In the genomic region with DNA sequence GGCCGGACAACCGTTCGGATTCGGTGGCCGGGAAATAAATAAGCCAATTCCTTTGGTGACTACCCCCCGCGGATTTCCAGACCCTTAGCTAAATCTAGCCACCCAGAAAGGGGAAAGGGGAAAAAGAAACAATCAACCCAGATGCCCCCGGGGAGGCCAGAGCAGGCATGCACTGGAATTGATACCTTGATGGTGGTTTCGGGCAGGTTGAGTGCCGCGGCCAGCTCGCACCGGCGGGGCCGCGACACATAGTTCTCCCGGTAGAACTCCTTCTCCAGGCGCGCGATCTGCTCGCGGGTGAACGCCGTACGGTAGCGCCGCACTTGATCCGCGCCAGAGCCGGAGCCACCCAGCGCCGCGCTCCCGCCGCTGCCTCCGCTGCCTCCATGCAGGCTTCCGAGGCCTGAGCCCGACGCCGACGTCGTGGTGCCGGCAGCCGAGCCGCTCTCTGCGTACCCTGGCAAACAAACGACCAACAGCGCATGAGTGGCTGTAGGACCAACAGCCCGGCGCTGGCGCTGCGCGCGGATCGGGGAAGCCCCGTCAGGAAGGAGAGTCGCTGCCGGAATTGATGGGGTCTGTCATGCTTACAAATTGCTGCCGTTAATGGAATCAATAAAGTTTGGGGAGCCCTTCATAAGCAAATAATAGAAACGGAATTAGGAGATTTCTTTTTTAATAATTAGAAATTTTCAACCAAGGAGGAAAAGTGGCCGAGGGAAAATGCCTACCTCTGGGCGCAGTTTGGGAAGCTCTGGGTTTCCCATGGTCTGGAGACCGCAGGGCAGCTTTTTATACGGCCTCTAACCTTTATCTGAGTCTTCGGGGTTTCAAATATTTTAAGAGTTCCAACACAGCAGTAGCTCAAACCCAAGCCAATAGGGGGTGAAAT, we compare ENCODE assay signal across 13 cellular contexts. TPM values are rescaled to one million over a fixed set of nuclear protein-coding genes. Genes with fewer than 3 reads are reported as not detected.
A peak's percentile ranks its signal among the peaks of the same experiment; 100 is the strongest.
DNase-seq lines count a peak whose midpoint lies in the region; TF ChIP-seq lines count a peak whose summit lies in the region.
"Had no signal": no experiment of that assay in that cellular context is flagged by ENCODE, and none has a peak within 500 bp of the region (broad histone marks: within the 10 kb centered on the region; RNA-seq: fewer than 3 reads in every experiment).

No MANE protein-coding gene starts in this region.

- no peak overlapping the region for H3K18ac ChIP-seq in H9 (ENCODE audit: insufficient read length, low read depth, low read length)

- H2AFZ ChIP-seq in H9 (ENCODE audit: low read length): no peak overlapping the region
- no peak overlapping the region for H2AFZ ChIP-seq in neural progenitor cell (replicated peaks)

- H3K4me3 ChIP-seq in CD8-positive, alpha-beta memory T cell (ENCODE audit: low read length): no peak overlapping the region
- no peak overlapping the region for H3K4me3 ChIP-seq in colonic mucosa
- H3K4me3 ChIP-seq in neural progenitor cell: no peak overlapping the region
- H3K4me3 ChIP-seq: GM12878, thoracic aorta had no signal

- H3K27me3 Mint-ChIP-seq in CD8-positive, alpha-beta memory T cell: peaks cover 79 to 83% of the 10 kb centered on the region in 2 donors
- H3K27me3 Mint-ChIP-seq in H9 (ENCODE audit: low read depth): peaks cover 96% of the 10 kb centered on the region
- peaks cover 84% of the 10 kb centered on the region for H3K27me3 Mint-ChIP-seq in neural progenitor cell (ENCODE audit: insufficient read depth, low read depth)

- POLR2A ChIA-PET in CD8-positive, alpha-beta memory T cell (lab: Charles Lee): no interaction called here

- H2BK15ac ChIP-seq in H9 (ENCODE audit: low read depth, low read length): no peak overlapping the region

- peaks cover 7% of the 10 kb centered on the region for H3K23me2 ChIP-seq in H9 (ENCODE audit: insufficient read length, low read depth, low read length, poor library complexity, severe bottlenecking)

- H2BK5ac ChIP-seq in H9 (ENCODE audit: insufficient read length, low read length): no peak overlapping the region

- no peak overlapping the region for H3K4ac ChIP-seq in H9 (ENCODE audit: low read depth, low read length)

- H3K27ac ChIP-seq in CD8-positive, alpha-beta memory T cell (ENCODE audit: low read depth, low read length): no peak overlapping the region
- H3K27ac ChIP-seq in H9 (ENCODE audit: insufficient read length, low read depth, low read length): no peak overlapping the region
- H3K27ac ChIP-seq in colonic mucosa: no peak overlapping the region
- H3K27ac ChIP-seq in neural progenitor cell: no peak overlapping the region

- no peak overlapping the region for H3K4me2 ChIP-seq in H9 (ENCODE audit: insufficient read depth, insufficient read length, low read length)
- H3K4me2 ChIP-seq in neural progenitor cell: peak overlapping the region; percentile 15

- H2BK12ac ChIP-seq in H9 (ENCODE audit: insufficient read length, low read depth, low read length): no peak overlapping the region

- H3K9ac ChIP-seq in H9 (ENCODE audit: extremely low read depth, insufficient read length, low read length) (no peak overlapping the region), colonic mucosa (ENCODE audit: low read depth in 2 of 2, low read length in 2 of 2) (no peak overlapping the region), neural progenitor cell (no peak overlapping the region)

- H3K9me3 Mint-ChIP-seq in CD8-positive, alpha-beta memory T cell: peaks cover 12 to 69% (median 64%) of the 10 kb centered on the region in 5 donors
- H3K9me3 Mint-ChIP-seq in H9 (peaks cover 5 to 9% of the 10 kb centered on the region in 2 experiments; a peak in 4 of 5 replicates), neural progenitor cell (no peaks in the 10 kb centered on the region)

- CTCF ChIA-PET in CD8-positive, alpha-beta memory T cell (lab: Charles Lee): interaction anchor here (1.2 to 2.0 kb wide), 3 partner anchors 16 to 1067 kb away, joined by 4 to 5 read pairs (median 4); no protein-coding TSS in a partner anchor

- H2AK5ac ChIP-seq in H9 (ENCODE audit: insufficient read length, low read length): no peak overlapping the region

- H3K14ac ChIP-seq in H9 (ENCODE audit: insufficient read depth, low read length): no peak overlapping the region

- H3K79me2 ChIP-seq in H9 (ENCODE audit: insufficient read depth, low read length) (no peaks in the 10 kb centered on the region), neural progenitor cell (ENCODE audit: low read depth) (no peaks in the 10 kb centered on the region)

- peaks cover 20% of the 10 kb centered on the region for H3F3A ChIP-seq in neural progenitor cell (ENCODE audit: low read depth)

- H3K27me3 ChIP-seq in CD8-positive, alpha-beta memory T cell (ENCODE audit: insufficient read depth, low read length, poor library complexity, severe bottlenecking): peaks cover 88% of the 10 kb centered on the region
- peaks cover 88% of the 10 kb centered on the region for H3K27me3 ChIP-seq in H9 (ENCODE audit: insufficient read depth, low read length)
- peaks cover 95% of the 10 kb centered on the region for H3K27me3 ChIP-seq in colonic mucosa
- peaks cover 100% of the 10 kb centered on the region for H3K27me3 ChIP-seq in neural progenitor cell

- no peak overlapping the region for H4K8ac ChIP-seq in H9 (replicated peaks; ENCODE audit: insufficient read length, low read depth, low read length)

- H3K23ac ChIP-seq in H9 (ENCODE audit: insufficient read length, low read depth, low read length): no peak overlapping the region

- H3K79me1 ChIP-seq in H9 (ENCODE audit: insufficient read depth, low read depth, low read length, poor library complexity, severe bottlenecking): no peaks in the 10 kb centered on the region

- H3K4me3 Mint-ChIP-seq in CD8-positive, alpha-beta memory T cell: peak overlapping the region in 6 of 7 donors; percentile 24 to 74 (median 62)
- H3K4me3 Mint-ChIP-seq in H9 (peak overlapping the region in 1 of 2 experiments; percentile 35; a peak in 1 of 5 replicates), neural progenitor cell (no peak overlapping the region)

- H4K91ac ChIP-seq in H9 (ENCODE audit: insufficient read length, low read depth, low read length): no peak overlapping the region

- DNase-seq in CD8-positive, alpha-beta memory T cell: no peak
- DNase-seq in H9 (peak; percentile 62), colonic mucosa (peak; percentile 21), neural progenitor cell (ENCODE audit: low spot score) (peak; percentile 82), RPMI8226 (no peak), epidermal melanocyte (ENCODE audit: insufficient read length, low spot score) (no peak)
- no peak for DNase-seq in activated CD4-positive, CD25-positive, alpha-beta regulatory T cell treated with anti-CD3 and anti-CD28 coated beads, Interleukin-2, amount 50 U/mL, for 72 hours
- DNase-seq: NCI-H1092, NCI-H2227 treated with DMSO at 0.1 percent for 48 hours had no signal

- peak overlapping the region in 7 of 8 donors; percentile 43 to 95 (median 65) for H3K27ac Mint-ChIP-seq in CD8-positive, alpha-beta memory T cell
- H3K27ac Mint-ChIP-seq in H9 (no peak overlapping the region), neural progenitor cell (no peak overlapping the region)

- H4K5ac ChIP-seq in H9 (ENCODE audit: insufficient read length, low read depth, low read length): no peak overlapping the region

- no peak overlapping the region for H2BK120ac ChIP-seq in H9 (ENCODE audit: low read depth, low read length, poor library complexity, severe bottlenecking)

- no peaks in the 10 kb centered on the region for H3K36me3 ChIP-seq in CD8-positive, alpha-beta memory T cell (ENCODE audit: insufficient read depth, low read length)
- H3K36me3 ChIP-seq in colonic mucosa (no peaks in the 10 kb centered on the region), neural progenitor cell (no peaks in the 10 kb centered on the region)
- H3K36me3 ChIP-seq: thoracic aorta had no signal

- peaks cover 21% of the 10 kb centered on the region for H3K9me3 ChIP-seq in CD8-positive, alpha-beta memory T cell (ENCODE audit: low read length)
- no peaks in the 10 kb centered on the region for H3K9me3 ChIP-seq in H9 (ENCODE audit: control insufficient read depth, low read depth, low read length)
- H3K9me3 ChIP-seq in colonic mucosa: no peaks in the 10 kb centered on the region
- H3K9me3 ChIP-seq in neural progenitor cell (ENCODE audit: low read depth): no peaks in the 10 kb centered on the region
- H3K9me3 ChIP-seq: thoracic aorta had no signal

- intact Hi-C loops in colonic mucosa (cut with DNase I): no loop called here

- WGBS in H9 (ENCODE audit: extremely low coverage, insufficient read length, low lambda C conversion rate): no CpG with 5 or more reads among the region's 65 CpGs

- peaks cover 0 to 8% (median 4%) of the 10 kb centered on the region in 3 donors for H3K36me3 Mint-ChIP-seq in CD8-positive, alpha-beta memory T cell
- H3K36me3 Mint-ChIP-seq in H9 (ENCODE audit: insufficient read depth in 1 of 3, low read depth in 3 of 3) (no peaks in the 10 kb centered on the region), neural progenitor cell (no peaks in the 10 kb centered on the region)

- no peaks in the 10 kb centered on the region for H4K20me1 ChIP-seq in H9 (ENCODE audit: control insufficient read depth, insufficient read depth, insufficient read length)
- peaks cover 84% of the 10 kb centered on the region for H4K20me1 ChIP-seq in neural progenitor cell (ENCODE audit: low read depth)

- H3T11ph ChIP-seq in H9 (ENCODE audit: low read length): no peak overlapping the region

- H3K4me1 ChIP-seq in CD8-positive, alpha-beta memory T cell (ENCODE audit: insufficient read depth, low read length): peaks cover 6% of the 10 kb centered on the region
- H3K4me1 ChIP-seq in H9 (ENCODE audit: insufficient read depth, low read length) (no peaks in the 10 kb centered on the region), colonic mucosa (peaks cover 7% of the 10 kb centered on the region), neural progenitor cell (peaks cover 7% of the 10 kb centered on the region)

- TF ChIP-seq CTCF in H9 (conservative IDR thresholded peaks at IDR 0.05) (no peak), colonic mucosa (IDR thresholded peaks at IDR 0.05) (no peak), neural progenitor cell (IDR thresholded peaks at IDR 0.05) (no peak)

- no peak overlapping the region for H2BK20ac ChIP-seq in H9 (ENCODE audit: low read depth, low read length, poor library complexity, severe bottlenecking)

- H3K4me1 Mint-ChIP-seq in CD8-positive, alpha-beta memory T cell: peaks cover 11 to 14% (median 11%) of the 10 kb centered on the region in 3 donors
- H3K4me1 Mint-ChIP-seq in H9: peaks cover 20 to 46% of the 10 kb centered on the region in 2 experiments
- peaks cover 17% of the 10 kb centered on the region for H3K4me1 Mint-ChIP-seq in neural progenitor cell

- H3K56ac ChIP-seq in H9 (ENCODE audit: insufficient read length, low read depth, low read length): no peak overlapping the region

RNA-seq across cellular contexts. Expression of a gene that starts 1.5 kb away (rescaled TPM):
- not detected for total RNA-seq in CD8-positive, alpha-beta memory T cell
- not detected for polyA plus RNA-seq in CD8-positive, alpha-beta memory T cell
- total RNA-seq in H9 (2021): not detected in 2 replicates
- not detected for total RNA-seq in colonic mucosa
- not detected in 2 replicates for total RNA-seq in neural progenitor cell (ENCODE audit: low replicate concordance)
- total RNA-seq: GM12878, mesenteric fat pad, thoracic aorta had no signal
- polyA plus RNA-seq: GM12878 had no signal

RNA-seq across cellular contexts. Expression of a gene that starts 10.3 kb away (rescaled TPM):
- not detected for total RNA-seq in CD8-positive, alpha-beta memory T cell
- polyA plus RNA-seq in CD8-positive, alpha-beta memory T cell: not detected
- total RNA-seq in H9 (2021): not detected in 2 replicates
- total RNA-seq in colonic mucosa: under 1 TPM; 0.32 to 0.77 TPM
- not detected in 2 replicates for total RNA-seq in neural progenitor cell (ENCODE audit: low replicate concordance)
- total RNA-seq: GM12878, thoracic aorta had no signal
- polyA plus RNA-seq: GM12878 had no signal

RNA-seq across cellular contexts. Expression of a gene that starts 17.4 kb away (rescaled TPM):
- not detected for total RNA-seq in CD8-positive, alpha-beta memory T cell
- polyA plus RNA-seq in CD8-positive, alpha-beta memory T cell: not detected
- total RNA-seq in H9 (2021) (not detected in 2 replicates), colonic mucosa (not detected), neural progenitor cell (ENCODE audit: low replicate concordance) (not detected in 2 replicates)
- total RNA-seq: GM12878, mesenteric fat pad, thoracic aorta had no signal
- polyA plus RNA-seq: GM12878 had no signal

RNA-seq across cellular contexts. Expression of a gene that starts 24.8 kb away (rescaled TPM):
- total RNA-seq in CD8-positive, alpha-beta memory T cell: not detected
- not detected for polyA plus RNA-seq in CD8-positive, alpha-beta memory T cell
- total RNA-seq in H9 (2021): not detected in 2 replicates
- total RNA-seq in colonic mucosa: 1 to 10 TPM in 1 of 2 donors, under 1 TPM in 1; 0.25 to 1.6 TPM
- not detected in 2 replicates for total RNA-seq in neural progenitor cell (ENCODE audit: low replicate concordance)
- total RNA-seq: GM12878, HT-29, thoracic aorta had no signal
- polyA plus RNA-seq: GM12878 had no signal

RNA-seq across cellular contexts. Expression of a gene that starts 34.3 kb away (rescaled TPM):
- not detected for total RNA-seq in CD8-positive, alpha-beta memory T cell
- not detected for polyA plus RNA-seq in CD8-positive, alpha-beta memory T cell
- not detected in 2 replicates for total RNA-seq in H9 (2021)
- 1 to 10 TPM in 1 of 2 donors, under 1 TPM in 1; 0.32 to 1.9 TPM for total RNA-seq in colonic mucosa
- not detected in 2 replicates for total RNA-seq in neural progenitor cell (ENCODE audit: low replicate concordance)
- total RNA-seq: GM12878, HT-29, thoracic aorta had no signal
- polyA plus RNA-seq: GM12878 had no signal

Comparison
In these comparisons a context has a peak if more than half of its experiments do, and no peak if none do; other contexts are left out.
1. DNase-seq: peak in H9 (single experiment), colonic mucosa (single experiment) and neural progenitor cell (single experiment); none in CD8-positive, alpha-beta memory T cell (0 of 5), RPMI8226 (single experiment), epidermal melanocyte (single experiment) and activated CD4-positive, CD25-positive, alpha-beta regulatory T cell treated with anti-CD3 and anti-CD28 coated beads, Interleukin-2, amount 50 U/mL, for 72 hours (single experiment).
2. H3K27ac Mint-ChIP-seq: peak in CD8-positive, alpha-beta memory T cell (7 of 8); none in H9 (0 of 3) and neural progenitor cell (single experiment).